ENCODE assay signal across 1 cellular context in genomic region chr17:4261452-4261851, GRCh38.
TF ChIP-seq lines count a peak whose summit lies in the region.

No MANE protein-coding gene starts in this region.

TF ChIP-seq in GM23338, 12 proteins besides CTCF, POLR2A, EP300 and RAD21 (continued from another document):
- TF ChIP-seq ZNF462 (CRISPR knock-in tag; IDR thresholded peaks at IDR 0.05), result no peak
